In the genomic region with DNA sequence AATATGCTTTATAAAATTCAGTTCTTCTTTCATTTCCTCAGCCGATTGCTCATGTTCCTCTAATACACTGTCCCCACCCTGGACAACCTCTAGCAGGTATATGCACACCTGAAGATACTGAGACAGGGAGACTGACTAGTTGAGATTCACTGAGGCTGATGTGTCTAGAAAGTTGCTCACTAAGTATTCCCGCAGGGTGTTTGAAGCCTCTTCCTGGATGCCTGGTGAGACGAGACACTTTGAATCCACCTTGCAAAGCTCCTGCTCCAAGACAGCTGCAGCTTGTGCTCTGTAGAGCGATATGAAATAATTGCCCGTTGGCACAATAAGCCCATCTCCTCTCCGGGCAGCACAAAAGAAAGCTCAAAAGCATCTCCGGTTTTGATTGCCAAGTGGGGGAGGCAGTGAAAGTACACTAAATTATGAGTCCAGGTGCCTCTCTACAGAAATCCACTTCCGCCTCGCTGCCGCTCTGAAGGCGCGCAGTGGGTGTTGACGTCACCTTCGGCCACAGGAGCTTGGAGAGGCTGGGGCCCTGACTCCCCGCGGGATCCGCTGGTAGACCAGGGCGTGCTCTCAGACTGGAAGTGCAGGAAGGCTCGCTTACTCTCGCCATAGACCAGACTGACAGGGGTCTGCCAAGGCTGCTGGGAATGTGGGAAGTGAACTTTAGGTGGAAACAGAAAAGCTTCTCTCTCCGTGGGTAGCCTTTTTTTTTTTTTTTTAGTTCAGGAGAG, we compare ENCODE assay signal across 8 cellular contexts. TPM values are rescaled to one million over a fixed set of nuclear protein-coding genes. Genes with fewer than 3 reads are reported as not detected.
A peak's percentile ranks its signal among the peaks of the same experiment; 100 is the strongest.
DNase-seq lines count a peak whose midpoint lies in the region; ATAC-seq and TF ChIP-seq lines count a peak whose summit lies in the region.

No MANE protein-coding gene starts in this region.

- dilution Hi-C loops in mammary epithelial cell (cut with HindIII; ENCODE audit: low sequenced_read_pairs): no loop called here

- H3K4me3 ChIP-seq in mammary epithelial cell (replicated peaks in 1 of 3; ENCODE audit: insufficient read depth in 1 of 3, low read depth in 2 of 3, low read length in 3 of 3) (peak overlapping the region; percentile 24 to 50 (median 43)), right lobe of liver (peak overlapping the region in 2 of 3 donors; percentile 25 to 30)

- H3K27me3 Mint-ChIP-seq in endothelial cell (ENCODE audit: unreplicated experiment): peaks cover 2% of the 10 kb centered on the region

- no peak overlapping the region for H3K27ac Mint-ChIP-seq in endothelial cell (ENCODE audit: unreplicated experiment)

- CTCF ChIA-PET in mammary epithelial cell (lab: Charles Lee; ENCODE audit: low non-redundant PET): interaction anchor here (0.6 kb wide), 2 partner anchors 20 to 21 kb away, joined by 3 read pairs; no protein-coding TSS in a partner anchor

- TF ChIP-seq CTCF in mammary epithelial cell (conservative IDR thresholded peaks at IDR 0.05 in 1 of 2, IDR thresholded peaks at IDR 0.05 in 1 of 2; ENCODE audit: extremely low read depth in 1 of 2, insufficient read depth in 1 of 2, low read depth in 1 of 2, low read length in 2 of 2) (no peak), right lobe of liver (IDR thresholded peaks at IDR 0.05) (no peak), endothelial cell (IDR thresholded peaks at IDR 0.05; ENCODE audit: unreplicated experiment) (no peak)

- ATAC-seq in GM18502 (IDR thresholded peaks at IDR 0.05; ENCODE audit: poor library complexity, unreplicated experiment): peak; percentile 99
- ATAC-seq in HG02840 (IDR thresholded peaks at IDR 0.05; ENCODE audit: low FRiP score, unreplicated experiment): peak; percentile 91
- peak; percentile 98 to 100 (median 99) for ATAC-seq in right lobe of liver

- H3K79me2 ChIP-seq in mammary epithelial cell (ENCODE audit: insufficient read depth, low read length): no peaks in the 10 kb centered on the region

- H3K4me2 ChIP-seq in mammary epithelial cell (ENCODE audit: insufficient read depth, low read depth, low read length): peak overlapping the region; percentile 87

- no peaks in the 10 kb centered on the region for H3K36me3 ChIP-seq in mammary epithelial cell (ENCODE audit: insufficient read depth, low read length)
- no peaks in the 10 kb centered on the region for H3K36me3 ChIP-seq in right lobe of liver

- DNase-seq in NCI-H1694 (lab: John Stamatoyannopoulos, UW) (peak; percentile 57), UCSD-AML1 (lab: John Stamatoyannopoulos, UW; ENCODE audit: unreplicated experiment) (peak; percentile 37), mammary epithelial cell (peak; percentile 61), right lobe of liver (peak; percentile 78 to 80 (median 78)), endothelial cell (ENCODE audit: low spot score) (no peak)
- peak; percentile 45 to 66 (median 58) for DNase-seq in stimulated activated CD4-positive, alpha-beta T cell treated with anti-CD3 and anti-CD28 coated beads, TNF-alpha, amount 100 ng/mL, for 48 hours (ENCODE audit: low read depth in 3 of 3)

- H2AFZ ChIP-seq in mammary epithelial cell (ENCODE audit: low read depth, low read length): peak overlapping the region; percentile 93

- H3K27me3 ChIP-seq in mammary epithelial cell (ENCODE audit: insufficient read depth, low read length) (no peaks in the 10 kb centered on the region), right lobe of liver (no peaks in the 10 kb centered on the region)

- H3K4me3 Mint-ChIP-seq in endothelial cell (ENCODE audit: unreplicated experiment): no peak overlapping the region

- no peaks in the 10 kb centered on the region for H3K9me3 Mint-ChIP-seq in endothelial cell (ENCODE audit: unreplicated experiment)

- H4K20me1 ChIP-seq in mammary epithelial cell (ENCODE audit: insufficient read depth, low read length): no peaks in the 10 kb centered on the region

- no peak overlapping the region for H3K9ac ChIP-seq in mammary epithelial cell (ENCODE audit: insufficient read depth, low read length)

- H3K9me3 ChIP-seq in mammary epithelial cell (replicated peaks; ENCODE audit: insufficient read depth, low read length): no peaks in the 10 kb centered on the region
- no peaks in the 10 kb centered on the region for H3K9me3 ChIP-seq in right lobe of liver

- intact Hi-C loops in mammary epithelial cell (cut with micrococcal nuclease): no loop called here
- intact Hi-C loops in right lobe of liver (cut with DNase I): no loop called here

- TF ChIP-seq POLR2A in right lobe of liver (IDR thresholded peaks at IDR 0.05): no peak

- in situ Hi-C loops in mammary epithelial cell (cut with MboI; ENCODE audit: low sequenced_read_pairs in 2 of 2): no loop called here

- no peak overlapping the region for H3K27ac ChIP-seq in mammary epithelial cell (ENCODE audit: insufficient read depth, low read depth, low read length)
- H3K27ac ChIP-seq in right lobe of liver: no peak overlapping the region

- peaks cover 4% of the 10 kb centered on the region for H3K4me1 ChIP-seq in mammary epithelial cell (ENCODE audit: insufficient read depth, low read length)
- H3K4me1 ChIP-seq in right lobe of liver: peaks cover 0 to 7% (median 3%) of the 10 kb centered on the region in 4 donors

- BruUV-seq in mammary epithelial cell (replicated peaks; lab: Mats Ljungman, UMichigan): no TSS peak

- peaks cover 26% of the 10 kb centered on the region for H3K4me1 Mint-ChIP-seq in endothelial cell (ENCODE audit: unreplicated experiment)

- H3K36me3 Mint-ChIP-seq in endothelial cell (ENCODE audit: low read depth, unreplicated experiment): no peaks in the 10 kb centered on the region

- WGBS in mammary epithelial cell (ENCODE audit: low coverage, missing lambda C conversion rate): 6% methylated on average over 15 of the region's 21 CpGs
- 21% methylated on average over 18 of the region's 21 CpGs for WGBS in right lobe of liver (ENCODE audit: insufficient coverage, low coverage, low lambda C conversion rate, missing lambda C conversion rate)

RNA-seq across cellular contexts. Expression of a gene that starts 46.3 kb away (rescaled TPM):
- total RNA-seq in mammary epithelial cell: not detected
- polyA plus RNA-seq in mammary epithelial cell: not detected
- polyA minus RNA-seq in mammary epithelial cell: not detected
- under 1 TPM in 1 of 6 experiments, not detected in 5; 0.12 TPM for total RNA-seq in right lobe of liver
- total RNA-seq in endothelial cell (ENCODE audit: unreplicated experiment): 0.10 TPM

RNA-seq across cellular contexts. Expression of a gene that starts 50.0 kb away (rescaled TPM):
- total RNA-seq in mammary epithelial cell (not detected), right lobe of liver (under 1 TPM in 1 of 6 experiments, not detected in 5; 0.12 TPM), endothelial cell (ENCODE audit: unreplicated experiment) (1.9 TPM)
- polyA plus RNA-seq in mammary epithelial cell: not detected
- polyA minus RNA-seq in mammary epithelial cell: not detected

RNA-seq across cellular contexts. Expression of a gene that starts 54.8 kb away (rescaled TPM):
- total RNA-seq in mammary epithelial cell: not detected
- not detected for polyA plus RNA-seq in mammary epithelial cell
- polyA minus RNA-seq in mammary epithelial cell: not detected
- total RNA-seq in right lobe of liver: under 1 TPM in 1 of 6 experiments, not detected in 5; 0.15 TPM
- total RNA-seq in endothelial cell (ENCODE audit: unreplicated experiment): not detected
